8 cellular contexts compared by ENCODE assay signal in genomic region chr16:7268182-7268581, GRCh38.
DNase-seq lines count a peak whose midpoint lies in the region; ATAC-seq and TF ChIP-seq lines count a peak whose summit lies in the region.

No MANE protein-coding gene starts in this region.

- no peaks in the 10 kb centered on the region for H3K9me3 ChIP-seq in mucosa of descending colon

- no peaks in the 10 kb centered on the region for H3K36me3 ChIP-seq in mucosa of descending colon (ENCODE audit: low read depth)

- no peaks in the 10 kb centered on the region for H3K4me1 ChIP-seq in mucosa of descending colon (ENCODE audit: low read depth)

- TF ChIP-seq CTCF in mucosa of descending colon (IDR thresholded peaks at IDR 0.05) (peak; percentile 49), GM20000 (IDR thresholded peaks at IDR 0.05; ENCODE audit: extremely low read depth, missing control alignments) (no peak)

- H3K4me3 ChIP-seq in mucosa of descending colon = no peak overlapping the region

- DNase-seq in NCI-H187 (lab: John Stamatoyannopoulos, UW) (peak; percentile 2 to 15), NCI-H187 treated with DMSO at 0.1 percent for 48 hours (lab: John Stamatoyannopoulos, UW) (no peak), NCI-H1930 (lab: John Stamatoyannopoulos, UW) (peak; percentile 9 to 32), cerebellar cortex (ENCODE audit: low spot score) (peak; percentile 67), mucosa of descending colon (peak in 1 of 3 donors; percentile 46), GM20000 (ENCODE audit: low spot score) (no peak)

- intact Hi-C loops in mucosa of descending colon (cut with DNase I, micrococcal nuclease) = no loop called here

- peak; percentile 51 for ATAC-seq in mucosa of descending colon
- no peak for ATAC-seq in GM18909 (IDR thresholded peaks at IDR 0.05; ENCODE audit: poor library complexity, unreplicated experiment)
- no peak for ATAC-seq in GM19455 (IDR thresholded peaks at IDR 0.05; ENCODE audit: unreplicated experiment)

Comparison
In these comparisons a context has a peak if more than half of its experiments do, and no peak if none do; other contexts are left out.
1. DNase-seq: peak in NCI-H187 (2 of 2), NCI-H1930 (2 of 2) and cerebellar cortex (single experiment); none in NCI-H187 treated with DMSO at 0.1 percent for 48 hours (single experiment) and GM20000 (single experiment).